ENCODE assay signal across 12 cellular contexts in genomic region chr11:35088676-35089075, GRCh38. TPM values are rescaled to one million over a fixed set of nuclear protein-coding genes. Genes with fewer than 3 reads are reported as not detected.
A peak's percentile ranks its signal among the peaks of the same experiment; 100 is the strongest.
DNase-seq lines count a peak whose midpoint lies in the region; ATAC-seq and TF ChIP-seq lines count a peak whose summit lies in the region.
"Had no signal": no experiment of that assay in that cellular context is flagged by ENCODE, and none has a peak within 500 bp of the region (broad histone marks: within the 10 kb centered on the region; RNA-seq: fewer than 3 reads in every experiment).

No MANE protein-coding gene starts in this region.

- no peak overlapping the region for H3K4me3 Mint-ChIP-seq in activated T-cell treated with anti-CD3 and anti-CD28 coated beads, Interleukin-2, amount 50 U/mL, for 24 hours
- peak overlapping the region; percentile 66 to 67 for H3K4me3 Mint-ChIP-seq in stimulated activated naive B cell treated with anti-CD40 and anti-IgM and Interleukin-4, amounts not matched to agents 10 μg/mL and 1 μg/mL and 100 μg/mL, for 72 hours
- H3K4me3 Mint-ChIP-seq in activated T-helper 1 cell treated with anti-CD3 and anti-CD28 coated beads, Interleukin-12 subunit alpha, Interleukin-12 subunit beta, Interleukin-2, Interleukin-4 antibody, amounts not matched to agents 30 ng/mL and 10 ng/mL and 1 ng/mL, durations not matched to agents 14 hours and 24 hours and 36 hours: no peak overlapping the region
- H3K4me3 Mint-ChIP-seq: GM23338 had no signal

- intact Hi-C loops in activated T-helper 1 cell treated with anti-CD3 and anti-CD28 coated beads, Interleukin-12 subunit alpha, Interleukin-12 subunit beta, Interleukin-2, Interleukin-4 antibody, amounts not matched to agents 30 ng/mL and 10 ng/mL and 1 ng/mL, durations not matched to agents 14 hours and 24 hours and 36 hours (cut with micrococcal nuclease): loop anchor here (1.0 to 2.0 kb wide), 2 partner anchors 18 to 51 kb away; partner anchors contain the start of gene CD44

- H3K27me3 Mint-ChIP-seq in activated T-cell treated with anti-CD3 and anti-CD28 coated beads, Interleukin-2, amount 50 U/mL, for 24 hours: no peaks in the 10 kb centered on the region
- H3K27me3 Mint-ChIP-seq in stimulated activated naive B cell treated with anti-CD40 and anti-IgM and Interleukin-4, amounts not matched to agents 10 μg/mL and 1 μg/mL and 100 μg/mL, for 72 hours: no peaks in the 10 kb centered on the region
- H3K27me3 Mint-ChIP-seq in activated T-helper 1 cell treated with anti-CD3 and anti-CD28 coated beads, Interleukin-12 subunit alpha, Interleukin-12 subunit beta, Interleukin-2, Interleukin-4 antibody, amounts not matched to agents 30 ng/mL and 10 ng/mL and 1 ng/mL, durations not matched to agents 14 hours and 24 hours and 36 hours (ENCODE audit: insufficient read depth): no peaks in the 10 kb centered on the region

- H3K36me3 Mint-ChIP-seq in activated T-cell treated with anti-CD3 and anti-CD28 coated beads, Interleukin-2, amount 50 U/mL, for 24 hours (ENCODE audit: low read depth): no peaks in the 10 kb centered on the region
- H3K36me3 Mint-ChIP-seq in stimulated activated naive B cell treated with anti-CD40 and anti-IgM and Interleukin-4, amounts not matched to agents 10 μg/mL and 1 μg/mL and 100 μg/mL, for 72 hours: peaks cover 0 to 7% of the 10 kb centered on the region in 2 donors
- peaks cover 5% of the 10 kb centered on the region for H3K36me3 Mint-ChIP-seq in activated T-helper 1 cell treated with anti-CD3 and anti-CD28 coated beads, Interleukin-12 subunit alpha, Interleukin-12 subunit beta, Interleukin-2, Interleukin-4 antibody, amounts not matched to agents 30 ng/mL and 10 ng/mL and 1 ng/mL, durations not matched to agents 14 hours and 24 hours and 36 hours (ENCODE audit: low read depth)

- TF ChIP-seq CTCF in fibroblast of the aortic adventitia (IDR thresholded peaks at IDR 0.05; ENCODE audit: insufficient read depth, low read length): no peak

- H3K4me3 ChIP-seq in fibroblast of the aortic adventitia (ENCODE audit: low read depth, low read length): no peak overlapping the region
- H3K4me3 ChIP-seq: GM23338 had no signal

- H3K4me1 Mint-ChIP-seq in activated T-cell treated with anti-CD3 and anti-CD28 coated beads, Interleukin-2, amount 50 U/mL, for 24 hours (ENCODE audit: low read depth): peaks cover 71% of the 10 kb centered on the region
- peaks cover 52 to 79% of the 10 kb centered on the region in 2 donors for H3K4me1 Mint-ChIP-seq in stimulated activated naive B cell treated with anti-CD40 and anti-IgM and Interleukin-4, amounts not matched to agents 10 μg/mL and 1 μg/mL and 100 μg/mL, for 72 hours
- H3K4me1 Mint-ChIP-seq in activated T-helper 1 cell treated with anti-CD3 and anti-CD28 coated beads, Interleukin-12 subunit alpha, Interleukin-12 subunit beta, Interleukin-2, Interleukin-4 antibody, amounts not matched to agents 30 ng/mL and 10 ng/mL and 1 ng/mL, durations not matched to agents 14 hours and 24 hours and 36 hours (ENCODE audit: low read depth): peaks cover 40% of the 10 kb centered on the region

- no peaks in the 10 kb centered on the region for H3K9me3 Mint-ChIP-seq in activated T-cell treated with anti-CD3 and anti-CD28 coated beads, Interleukin-2, amount 50 U/mL, for 24 hours
- peaks cover 3 to 5% of the 10 kb centered on the region in 2 donors for H3K9me3 Mint-ChIP-seq in stimulated activated naive B cell treated with anti-CD40 and anti-IgM and Interleukin-4, amounts not matched to agents 10 μg/mL and 1 μg/mL and 100 μg/mL, for 72 hours
- no peaks in the 10 kb centered on the region for H3K9me3 Mint-ChIP-seq in activated T-helper 1 cell treated with anti-CD3 and anti-CD28 coated beads, Interleukin-12 subunit alpha, Interleukin-12 subunit beta, Interleukin-2, Interleukin-4 antibody, amounts not matched to agents 30 ng/mL and 10 ng/mL and 1 ng/mL, durations not matched to agents 14 hours and 24 hours and 36 hours
- H3K9me3 Mint-ChIP-seq: GM23338 had no signal

- no peak for DNase-seq in activated T-cell treated with anti-CD3 and anti-CD28 coated beads, Interleukin-2, amount 50 U/mL, for 24 hours
- DNase-seq in activated T-cell treated with anti-CD3 and anti-CD28 coated beads, Interleukin-2, amount 50 U/mL, for 1 hour: no peak
- DNase-seq in RPMI7951 (ENCODE audit: low read depth) (peak; percentile 73), fibroblast of the aortic adventitia (ENCODE audit: low read depth) (peak; percentile 40), nucleus accumbens (lab: John Stamatoyannopoulos, UW) (no peak), UCSD-AML1 (lab: John Stamatoyannopoulos, UW; ENCODE audit: unreplicated experiment) (no peak)
- no peak for DNase-seq in stimulated activated naive B cell treated with anti-CD40 and anti-IgM and Interleukin-4, amounts not matched to agents 10 μg/mL and 1 μg/mL and 100 μg/mL, for 72 hours
- no peak for DNase-seq in activated T-helper 1 cell treated with anti-CD3 and anti-CD28 coated beads, Interleukin-12 subunit alpha, Interleukin-12 subunit beta, Interleukin-2, Interleukin-4 antibody, amounts not matched to agents 30 ng/mL and 10 ng/mL and 1 ng/mL, durations not matched to agents 14 hours and 24 hours and 36 hours (ENCODE audit: low spot score)
- DNase-seq: activated gamma-delta T cell treated with Interleukin-2 at 50 U/mL for 16 hours, dermis blood vessel endothelial cell, midbrain had no signal

- H3K27ac Mint-ChIP-seq in activated T-cell treated with anti-CD3 and anti-CD28 coated beads, Interleukin-2, amount 50 U/mL, for 24 hours: peak overlapping the region; percentile 9
- H3K27ac Mint-ChIP-seq in stimulated activated naive B cell treated with anti-CD40 and anti-IgM and Interleukin-4, amounts not matched to agents 10 μg/mL and 1 μg/mL and 100 μg/mL, for 72 hours: peak overlapping the region; percentile 93
- H3K27ac Mint-ChIP-seq in activated T-helper 1 cell treated with anti-CD3 and anti-CD28 coated beads, Interleukin-12 subunit alpha, Interleukin-12 subunit beta, Interleukin-2, Interleukin-4 antibody, amounts not matched to agents 30 ng/mL and 10 ng/mL and 1 ng/mL, durations not matched to agents 14 hours and 24 hours and 36 hours: no peak overlapping the region
- H3K27ac Mint-ChIP-seq: GM23338 had no signal

- ATAC-seq in stimulated activated naive B cell treated with anti-CD40 and anti-IgM and Interleukin-4, amounts not matched to agents 10 μg/mL and 1 μg/mL and 100 μg/mL, for 72 hours (replicated peaks): no peak
- ATAC-seq: GM23338 had no signal

RNA-seq across cellular contexts. Expression of gene CD44, which starts 50.3 kb away (rescaled TPM):
- 241 and 316 TPM in 2 replicates for total RNA-seq in RPMI7951 (2014; rRNA removed; shearing (Covaris generic))
- 242 and 458 TPM in 2 replicates for total RNA-seq in fibroblast of the aortic adventitia (ENCODE audit: low replicate concordance)
- total RNA-seq in activated T-helper 1 cell treated with anti-CD3 and anti-CD28 coated beads, Interleukin-12 subunit alpha, Interleukin-12 subunit beta, Interleukin-2, Interleukin-4 antibody, amounts not matched to agents 30 ng/mL and 10 ng/mL and 1 ng/mL, durations not matched to agents 14 hours and 24 hours and 36 hours: 547 and 550 TPM in 2 replicates

Comparison
In these comparisons a context has a peak if more than half of its experiments do, and no peak if none do; other contexts are left out.
1. DNase-seq: peak in RPMI7951 (single experiment) and fibroblast of the aortic adventitia (single experiment); none in activated T-cell treated with anti-CD3 and anti-CD28 coated beads, Interleukin-2, amount 50 U/mL, for 24 hours (single experiment), activated T-cell treated with anti-CD3 and anti-CD28 coated beads, Interleukin-2, amount 50 U/mL, for 1 hour (single experiment), stimulated activated naive B cell treated with anti-CD40 and anti-IgM and Interleukin-4, amounts not matched to agents 10 μg/mL and 1 μg/mL and 100 μg/mL, for 72 hours (single experiment), nucleus accumbens (0 of 56), activated T-helper 1 cell treated with anti-CD3 and anti-CD28 coated beads, Interleukin-12 subunit alpha, Interleukin-12 subunit beta, Interleukin-2, Interleukin-4 antibody, amounts not matched to agents 30 ng/mL and 10 ng/mL and 1 ng/mL, durations not matched to agents 14 hours and 24 hours and 36 hours (single experiment) and UCSD-AML1 (single experiment).
2. H3K4me3 Mint-ChIP-seq: peak in stimulated activated naive B cell treated with anti-CD40 and anti-IgM and Interleukin-4, amounts not matched to agents 10 μg/mL and 1 μg/mL and 100 μg/mL, for 72 hours (2 of 2); none in activated T-cell treated with anti-CD3 and anti-CD28 coated beads, Interleukin-2, amount 50 U/mL, for 24 hours (single experiment) and activated T-helper 1 cell treated with anti-CD3 and anti-CD28 coated beads, Interleukin-12 subunit alpha, Interleukin-12 subunit beta, Interleukin-2, Interleukin-4 antibody, amounts not matched to agents 30 ng/mL and 10 ng/mL and 1 ng/mL, durations not matched to agents 14 hours and 24 hours and 36 hours (single experiment).